In genomic region chr4:124060261-124060918, GRCh38 we compare ENCODE assay signal across 9 cellular contexts.
DNase-seq lines count a peak whose midpoint lies in the region; ATAC-seq, FAIRE-seq and TF ChIP-seq lines count a peak whose summit lies in the region.
"Had no signal": no experiment of that assay in that cellular context is flagged by ENCODE, and none has a peak within 500 bp of the region (broad histone marks: within the 10 kb centered on the region; RNA-seq: fewer than 3 reads in every experiment).

No MANE protein-coding gene starts in this region.

- peaks cover 8 to 12% of the 10 kb centered on the region in 2 donors for H3K4me1 Mint-ChIP-seq in stimulated activated naive B cell treated with anti-CD40 and anti-IgM and Interleukin-4, amounts not matched to agents 10 μg/mL and 1 μg/mL and 100 μg/mL, for 72 hours

- intact Hi-C loops in heart left ventricle (cut with DNase I) = loop anchor here in 3 of 10 donors (2.0 to 10.0 kb wide), 5 partner anchors 52 to 316 kb away; no protein-coding TSS in a partner anchor

- H3K9me3 ChIP-seq in SK-N-MC (ENCODE audit: low read depth, low read length) (no peaks in the 10 kb centered on the region), heart left ventricle (peaks cover 0 to 11% (median 0%) of the 10 kb centered on the region in 12 donors)

- H3K27ac ChIP-seq in SK-N-MC (peak overlapping the region; percentile 86), heart left ventricle (peak overlapping the region; percentile 51 to 85 (median 80))
- H3K27ac ChIP-seq: C4-2B had no signal

- POLR2A ChIA-PET in GM10248 (lab: Yijun Ruan, JAX) = no interaction called here

- peak overlapping the region; percentile 60 for H3K4me3 ChIP-seq in SK-N-MC
- no peak overlapping the region for H3K4me3 ChIP-seq in heart left ventricle

- WGBS in heart left ventricle, 4 donors = 19 to 27% (median 24%) methylated on average over 2 of the region's 2 CpGs

- H3K4me1 ChIP-seq in heart left ventricle = peaks cover 0 to 34% (median 23%) of the 10 kb centered on the region in 12 donors

- no peaks in the 10 kb centered on the region for H3K36me3 Mint-ChIP-seq in stimulated activated naive B cell treated with anti-CD40 and anti-IgM and Interleukin-4, amounts not matched to agents 10 μg/mL and 1 μg/mL and 100 μg/mL, for 72 hours

- peak; percentile 91 to 97 (median 94) for ATAC-seq in heart left ventricle
- peak; percentile 68 to 71 for ATAC-seq in stimulated activated naive B cell treated with anti-CD40 and anti-IgM and Interleukin-4, amounts not matched to agents 10 μg/mL and 1 μg/mL and 100 μg/mL, for 72 hours (replicated peaks)

- no peaks in the 10 kb centered on the region for H3K27me3 Mint-ChIP-seq in stimulated activated naive B cell treated with anti-CD40 and anti-IgM and Interleukin-4, amounts not matched to agents 10 μg/mL and 1 μg/mL and 100 μg/mL, for 72 hours

- FAIRE-seq in D721Med (lab: Jason Lieb, UNC) = no peak

- TF ChIP-seq CTCF in heart left ventricle (IDR thresholded peaks at IDR 0.05) (peak in 1 of 12 donors; percentile 3), D721Med (IDR thresholded peaks at IDR 0.05; ENCODE audit: insufficient read depth, missing control alignments) (no peak), GM10248 (IDR thresholded peaks at IDR 0.05; ENCODE audit: control extremely low read depth, extremely low read depth, low read depth, missing control alignments) (no peak)

- H3K36me3 ChIP-seq in SK-N-MC (ENCODE audit: insufficient read depth, low read length) (no peaks in the 10 kb centered on the region), heart left ventricle (no peaks in the 10 kb centered on the region)

- peak overlapping the region; percentile 46 for H3K9ac ChIP-seq in SK-N-MC (ENCODE audit: insufficient read length)

- no peaks in the 10 kb centered on the region for H3K9me3 Mint-ChIP-seq in stimulated activated naive B cell treated with anti-CD40 and anti-IgM and Interleukin-4, amounts not matched to agents 10 μg/mL and 1 μg/mL and 100 μg/mL, for 72 hours

- no peak overlapping the region for H3K27ac Mint-ChIP-seq in stimulated activated naive B cell treated with anti-CD40 and anti-IgM and Interleukin-4, amounts not matched to agents 10 μg/mL and 1 μg/mL and 100 μg/mL, for 72 hours

- DNase-seq in AG20443 (ENCODE audit: low spot score) (peak; percentile 24), HCEC 1CT (peak; percentile 54), SK-N-MC (ENCODE audit: low read depth, low spot score) (no peak), heart left ventricle (peak in 4 of 5 donors; percentile 51 to 68 (median 58)), D721Med (ENCODE audit: insufficient read length, low spot score) (no peak), GM10248 (ENCODE audit: extremely low spot score) (no peak)
- DNase-seq in stimulated activated naive B cell treated with anti-CD40 and anti-IgM and Interleukin-4, amounts not matched to agents 10 μg/mL and 1 μg/mL and 100 μg/mL, for 72 hours = no peak
- DNase-seq in NK-92 treated with Interleukin-12 subunit alpha and Interleukin-12 subunit beta, amount 100 ng/mL, for 24 hours (lab: John Stamatoyannopoulos, UW) = no peak

- no peak for TF ChIP-seq POLR2A in heart left ventricle (IDR thresholded peaks at IDR 0.05)

- peak overlapping the region; percentile 2 to 14 for H3K4me3 Mint-ChIP-seq in stimulated activated naive B cell treated with anti-CD40 and anti-IgM and Interleukin-4, amounts not matched to agents 10 μg/mL and 1 μg/mL and 100 μg/mL, for 72 hours

- no peaks in the 10 kb centered on the region for H3K27me3 ChIP-seq in heart left ventricle

- CTCF ChIA-PET in GM10248 (lab: Yijun Ruan, JAX) = no interaction called here

Comparison
In these comparisons a context has a peak if more than half of its experiments do, and no peak if none do; other contexts are left out.
1. DNase-seq: peak in AG20443 (single experiment), HCEC 1CT (single experiment) and heart left ventricle (4 of 5); none in SK-N-MC (single experiment), stimulated activated naive B cell treated with anti-CD40 and anti-IgM and Interleukin-4, amounts not matched to agents 10 μg/mL and 1 μg/mL and 100 μg/mL, for 72 hours (single experiment), D721Med (single experiment), GM10248 (single experiment) and NK-92 treated with Interleukin-12 subunit alpha and Interleukin-12 subunit beta, amount 100 ng/mL, for 24 hours (single experiment).